12 cellular contexts compared by ENCODE assay signal in the genomic region with DNA sequence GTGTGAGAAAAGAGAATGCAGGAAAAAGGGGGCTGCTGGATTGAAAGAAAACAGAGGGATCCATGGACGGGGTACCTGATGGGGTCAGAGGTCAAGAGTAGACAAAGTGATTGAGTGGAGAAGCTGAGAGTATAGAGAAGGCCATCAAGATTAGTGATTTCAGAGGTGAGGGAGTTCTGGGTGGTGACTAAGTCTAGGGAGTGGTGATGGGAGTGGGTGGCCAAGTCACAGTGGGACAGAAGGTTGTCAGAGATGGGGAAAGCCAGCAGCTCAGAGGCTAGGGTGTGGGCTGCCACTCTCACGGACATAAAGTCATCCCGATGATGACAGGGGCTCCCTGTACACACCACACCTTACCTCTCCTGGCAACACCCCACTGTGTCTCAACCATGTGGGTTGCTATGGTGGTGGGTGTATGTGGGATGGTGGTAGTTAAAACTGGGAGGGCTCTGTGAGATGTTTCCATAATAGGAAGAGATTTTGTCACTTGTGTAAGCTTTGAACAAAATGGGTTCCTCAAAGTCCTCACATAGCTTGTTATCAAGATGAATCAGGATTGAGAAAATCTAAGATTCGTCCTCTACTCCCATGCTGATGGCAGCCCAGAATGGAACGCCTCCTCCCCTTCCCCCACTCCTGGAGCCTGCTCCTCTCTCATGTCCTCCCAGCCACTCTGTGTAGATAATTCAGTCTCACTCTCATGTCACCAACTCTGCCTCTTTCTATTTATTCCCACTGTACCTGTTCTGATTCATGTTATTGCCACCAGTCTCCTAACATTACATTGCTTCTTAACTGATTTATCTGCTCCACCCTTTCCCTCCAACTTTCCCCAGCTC. TPM values are rescaled to one million over a fixed set of nuclear protein-coding genes. Genes with fewer than 3 reads are reported as not detected.
DNase-seq lines count a peak whose midpoint lies in the region; ATAC-seq lines count a peak whose summit lies in the region.
"Had no signal": no experiment of that assay in that cellular context is flagged by ENCODE, and none has a peak within 500 bp of the region (broad histone marks: within the 10 kb centered on the region; RNA-seq: fewer than 3 reads in every experiment).

No MANE protein-coding gene starts in this region.

- H3K36me3 Mint-ChIP-seq in activated CD4-positive, alpha-beta T cell treated with anti-CD3 and anti-CD28 coated beads for 36 hours (ENCODE audit: low read depth): no peaks in the 10 kb centered on the region

- no peak overlapping the region for H3K4me3 Mint-ChIP-seq in activated CD4-positive, alpha-beta T cell treated with anti-CD3 and anti-CD28 coated beads for 36 hours

- intact Hi-C loops in activated CD4-positive, alpha-beta T cell treated with anti-CD3 and anti-CD28 coated beads for 36 hours (cut with DNase I, micrococcal nuclease): loop anchor here (1.0 to 5.0 kb wide), 2 partner anchors 16 to 98 kb away; no protein-coding TSS in a partner anchor

- peak; percentile 80 for DNase-seq in activated CD4-positive, alpha-beta T cell treated with anti-CD3 and anti-CD28 coated beads for 36 hours
- no peak for DNase-seq in activated CD4-positive, alpha-beta T cell treated with anti-CD3 and anti-CD28 coated beads for 1 hour
- peak; percentile 36 for DNase-seq in activated CD8-positive, alpha-beta memory T cell treated with anti-CD3 and anti-CD28 coated beads, Interleukin-2, amount 50 U/mL, for 24 hours (ENCODE audit: extremely low read depth)
- DNase-seq in mesenteric fat pad (ENCODE audit: low spot score): peak; percentile 41
- peak; percentile 59 to 84 for DNase-seq in stimulated activated CD8-positive, alpha-beta memory T cell treated with anti-CD3 and anti-CD28 coated beads, Interleukin-7, amount 100 ng/mL, for 48 hours (ENCODE audit: extremely low read depth in 1 of 2, low read depth in 1 of 2)
- no peak for DNase-seq in NCI-H2171 treated with DMSO at 0.1 percent for 48 hours (lab: John Stamatoyannopoulos, UW)
- no peak for DNase-seq in NCI-H2107 (lab: John Stamatoyannopoulos, UW)
- no peak for DNase-seq in NAMALWA (ENCODE audit: low spot score)
- DNase-seq: DMS79, foreskin fibroblast, left lung, SHP77 treated with DMSO at 0.1 percent for 48 hours had no signal

- POLR2A ChIA-PET in activated CD4-positive, alpha-beta T cell treated with anti-CD3 and anti-CD28 coated beads for 36 hours (lab: Charles Lee): interaction anchor here (0.8 to 0.9 kb wide), 3 partner anchors 16 to 89 kb away, joined by 3 read pairs; no protein-coding TSS in a partner anchor

- H3K27me3 Mint-ChIP-seq in activated CD4-positive, alpha-beta T cell treated with anti-CD3 and anti-CD28 coated beads for 36 hours: no peaks in the 10 kb centered on the region

- peaks cover 34% of the 10 kb centered on the region for H3K4me1 Mint-ChIP-seq in activated CD4-positive, alpha-beta T cell treated with anti-CD3 and anti-CD28 coated beads for 36 hours

- CTCF ChIA-PET in activated CD4-positive, alpha-beta T cell treated with anti-CD3 and anti-CD28 coated beads for 36 hours (lab: Charles Lee): interaction anchor here (0.6 to 2.7 kb wide), 13 partner anchors 15 to 729 kb away, joined by 3 to 9 read pairs (median 3); a partner anchor contains a TSS

- peak; percentile 92 for ATAC-seq in activated CD4-positive, alpha-beta T cell treated with anti-CD3 and anti-CD28 coated beads for 36 hours
- ATAC-seq: left lung had no signal

- no peaks in the 10 kb centered on the region for H3K9me3 Mint-ChIP-seq in activated CD4-positive, alpha-beta T cell treated with anti-CD3 and anti-CD28 coated beads for 36 hours (ENCODE audit: low read depth)

- peak overlapping the region; percentile 44 for H3K27ac Mint-ChIP-seq in activated CD4-positive, alpha-beta T cell treated with anti-CD3 and anti-CD28 coated beads for 36 hours

RNA-seq across cellular contexts. Expression of a gene that starts 20.3 kb away (rescaled TPM):
- 10 to 100 TPM; 37.7 to 44.8 TPM for total RNA-seq in activated CD4-positive, alpha-beta T cell treated with anti-CD3 and anti-CD28 coated beads for 36 hours
- total RNA-seq in mesenteric fat pad: 228 TPM

Comparison
In these comparisons a context has a peak if more than half of its experiments do, and no peak if none do; other contexts are left out.
1. DNase-seq: peak in activated CD4-positive, alpha-beta T cell treated with anti-CD3 and anti-CD28 coated beads for 36 hours (single experiment), activated CD8-positive, alpha-beta memory T cell treated with anti-CD3 and anti-CD28 coated beads, Interleukin-2, amount 50 U/mL, for 24 hours (single experiment), mesenteric fat pad (single experiment) and stimulated activated CD8-positive, alpha-beta memory T cell treated with anti-CD3 and anti-CD28 coated beads, Interleukin-7, amount 100 ng/mL, for 48 hours (2 of 2); none in activated CD4-positive, alpha-beta T cell treated with anti-CD3 and anti-CD28 coated beads for 1 hour (single experiment), NCI-H2171 treated with DMSO at 0.1 percent for 48 hours (single experiment), NCI-H2107 (single experiment) and NAMALWA (single experiment).